2 cellular contexts compared by ENCODE assay signal in the genomic region with DNA sequence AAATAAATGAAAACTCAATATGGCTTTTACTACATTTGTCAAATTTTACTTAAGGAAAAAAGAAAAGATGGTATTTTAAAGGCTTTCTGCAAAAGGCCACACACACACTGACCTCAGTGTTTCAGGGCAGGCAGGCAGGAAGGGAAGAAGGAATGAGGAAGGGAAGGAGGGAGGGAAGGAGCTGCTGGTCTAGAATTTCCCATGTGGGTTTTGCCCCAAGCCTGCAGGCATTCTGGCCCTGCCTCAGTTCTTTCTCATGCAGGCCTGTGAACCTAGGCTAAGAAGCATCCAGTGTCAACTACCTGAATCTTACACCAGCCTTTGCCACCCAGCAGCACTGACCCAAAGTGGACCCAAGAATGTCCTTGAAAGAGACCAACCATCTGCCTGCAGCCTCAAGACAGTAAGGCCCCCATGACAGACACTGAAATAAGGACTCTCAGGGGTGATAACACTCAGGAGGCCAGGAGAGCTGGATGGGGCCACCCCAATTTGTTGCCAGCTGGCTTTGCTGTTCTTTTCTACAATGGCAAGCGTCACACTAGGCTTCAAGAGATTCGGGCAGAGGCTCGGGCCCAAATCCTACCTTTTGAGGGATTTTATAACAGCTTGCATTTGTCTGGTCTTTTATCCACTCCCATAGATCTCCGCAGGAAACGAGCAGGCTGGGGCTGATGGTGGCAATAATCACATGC.
TF ChIP-seq lines count a peak whose summit lies in the region.

No MANE protein-coding gene starts in this region.

TF ChIP-seq in IMR-90, 13 proteins besides CTCF, POLR2A, EP300 and RAD21:
- no peak for TF ChIP-seq NFE2L2 (IDR thresholded peaks at IDR 0.05; ENCODE audit: low read depth, low read length)
- no peak for TF ChIP-seq MAZ (IDR thresholded peaks at IDR 0.05; ENCODE audit: borderline replicate concordance, low read depth, low read length)
- no peak for TF ChIP-seq MXI1 (IDR thresholded peaks at IDR 0.05; ENCODE audit: borderline replicate concordance, low read depth, low read length)
- TF ChIP-seq RCOR1 (IDR thresholded peaks at IDR 0.05; ENCODE audit: insufficient replicate concordance, low read length), result no peak
- no peak for TF ChIP-seq SMC3 (IDR thresholded peaks at IDR 0.05; ENCODE audit: low read depth, low read length)
- no peak for TF ChIP-seq CHD1 (IDR thresholded peaks at IDR 0.05; ENCODE audit: low read depth, low read length)
- TF ChIP-seq MAFK (IDR thresholded peaks at IDR 0.05; ENCODE audit: low read depth, low read length), result no peak
- TF ChIP-seq RFX5 (IDR thresholded peaks at IDR 0.05; ENCODE audit: low read depth, low read length), result no peak
- no peak for TF ChIP-seq CEBPB (IDR thresholded peaks at IDR 0.05; ENCODE audit: low read depth, low read length)
- TF ChIP-seq FOS (IDR thresholded peaks at IDR 0.05; ENCODE audit: low read depth, low read length), result no peak
- TF ChIP-seq BHLHE40 (IDR thresholded peaks at IDR 0.05; ENCODE audit: low read depth, low read length), result no peak
- no peak for TF ChIP-seq USF2 (IDR thresholded peaks at IDR 0.05; ENCODE audit: low read depth, low read length)
- no peak for TF ChIP-seq ELK1 (IDR thresholded peaks at IDR 0.05; ENCODE audit: borderline replicate concordance, low read depth, low read length)

TF ChIP-seq in endothelial cell of umbilical vein, 7 proteins besides CTCF, POLR2A, EP300 and RAD21:
- no peak for TF ChIP-seq FOS (IDR thresholded peaks at IDR 0.05; ENCODE audit: borderline replicate concordance, insufficient read depth, low read length)
- TF ChIP-seq EZH2 (IDR thresholded peaks at IDR 0.05; ENCODE audit: borderline replicate concordance, low read depth, low read length, severe bottlenecking), result no peak
- no peak for TF ChIP-seq GATA2 (IDR thresholded peaks at IDR 0.05; ENCODE audit: insufficient read depth, insufficient read length, low read depth, low read length)
- no peak for TF ChIP-seq MYC (IDR thresholded peaks at IDR 0.05; ENCODE audit: low read depth, low read length)
